18 cellular contexts compared by ENCODE assay signal in genomic region chr6:14731638-14732037, GRCh38.
A peak's percentile ranks its signal among the peaks of the same experiment; 100 is the strongest.
DNase-seq lines count a peak whose midpoint lies in the region; ATAC-seq and TF ChIP-seq lines count a peak whose summit lies in the region.
"Had no signal": no experiment of that assay in that cellular context is flagged by ENCODE, and none has a peak within 500 bp of the region (broad histone marks: within the 10 kb centered on the region; RNA-seq: fewer than 3 reads in every experiment).

No MANE protein-coding gene starts in this region.

- H3K4me3 Mint-ChIP-seq in CD4-positive, alpha-beta T cell, result no peak overlapping the region
- H3K4me3 Mint-ChIP-seq in activated T-helper 2 cell treated with anti-CD3 and anti-CD28 coated beads, Interferon-gamma antibody, Interleukin-2, Interleukin-4, amounts not matched to agents 10 μg/mL and 5 μg/mL and 100 μg/mL, durations not matched to agents 14 hours and 24 hours and 36 hours (ENCODE audit: low read depth), result peak overlapping the region; percentile 3
- H3K4me3 Mint-ChIP-seq in natural killer cell treated with Interleukin-12 subunit alpha and Interleukin-12 subunit beta and Interleukin-15 and Interleukin-18, amount 100 ng/mL, for 72 hours, result peak overlapping the region; percentile 64
- H3K4me3 Mint-ChIP-seq: activated naive CD4-positive, alpha-beta T cell treated with anti-CD3 and anti-CD28 coated beads, Interleukin-2, amount 10 ng/mL, durations not matched to agents 7 days and 5 days; dendritic cell treated with granulocyte-macrophage colony-stimulating factor and Interleukin-4, amounts not matched to agents 40 ng/mL and 50 ng/mL, for 4 days; H9 had no signal

- H3K4me2 ChIP-seq in HCT116 (ENCODE audit: low read length), result no peak overlapping the region
- H3K4me2 ChIP-seq: BLaER1, SK-N-SH had no signal

- no peak for TF ChIP-seq RAD21 in HCT116 (IDR thresholded peaks at IDR 0.05; ENCODE audit: low read depth)

- no peak for TF ChIP-seq CTCF in CD4-positive, alpha-beta T cell (IDR thresholded peaks at IDR 0.05)
- no peak for TF ChIP-seq CTCF in HCT116 (IDR thresholded peaks at IDR 0.05 in 2 of 3, conservative IDR thresholded peaks at IDR 0.05 in 1 of 3; ENCODE audit: borderline replicate concordance in 1 of 3, insufficient read depth in 1 of 3, low read depth in 2 of 3, low read length in 2 of 3)

- no TSS peak for BruUV-seq in HCT116 (replicated peaks; lab: Mats Ljungman, UMichigan)

- RAD21 ChIA-PET in HCT116 (lab: Charles Lee; ENCODE audit: low non-redundant PET in 1 of 2, low total read pairs in 2 of 2, uncharacterized antibody in 2 of 2, unreplicated experiment in 2 of 2), result no interaction called here

- no peak overlapping the region for H3K4me3 ChIP-seq in HCT116 (replicated peaks in 1 of 2; ENCODE audit: low read depth in 1 of 2, low read length in 2 of 2)
- H3K4me3 ChIP-seq: BLaER1, left ventricle myocardium inferior, tibial artery had no signal

- no peaks in the 10 kb centered on the region for H3K27me3 ChIP-seq in CD4-positive, alpha-beta T cell (ENCODE audit: control insufficient read depth, insufficient read depth, low read length)
- H3K27me3 ChIP-seq in HCT116 (ENCODE audit: insufficient read depth, low read length), result no peaks in the 10 kb centered on the region
- H3K27me3 ChIP-seq: BLaER1, tibial artery had no signal

- H3K4me1 Mint-ChIP-seq in CD4-positive, alpha-beta T cell (ENCODE audit: low read depth), result peaks cover 83% of the 10 kb centered on the region
- peaks cover 85% of the 10 kb centered on the region for H3K4me1 Mint-ChIP-seq in activated T-helper 2 cell treated with anti-CD3 and anti-CD28 coated beads, Interferon-gamma antibody, Interleukin-2, Interleukin-4, amounts not matched to agents 10 μg/mL and 5 μg/mL and 100 μg/mL, durations not matched to agents 14 hours and 24 hours and 36 hours (ENCODE audit: low read depth)
- peaks cover 57 to 75% of the 10 kb centered on the region in 2 donors for H3K4me1 Mint-ChIP-seq in natural killer cell treated with Interleukin-12 subunit alpha and Interleukin-12 subunit beta and Interleukin-15 and Interleukin-18, amount 100 ng/mL, for 72 hours (ENCODE audit: low read depth in 2 of 2)

- peak overlapping the region; percentile 68 for H3K9ac ChIP-seq in HCT116 (ENCODE audit: low read length)
- H3K9ac ChIP-seq: BLaER1, SK-N-SH had no signal

- no peaks in the 10 kb centered on the region for H4K20me1 ChIP-seq in HCT116 (ENCODE audit: insufficient read depth)
- H4K20me1 ChIP-seq: BLaER1 had no signal

- intact Hi-C loops in CD4-positive, alpha-beta T cell (cut with DNase I, micrococcal nuclease), result loop anchor here in 1 of 2 experiments (10.0 kb wide), 1 partner anchor 97 kb away; no protein-coding TSS in a partner anchor
- intact Hi-C loops in HCT116 (cut with micrococcal nuclease), result no loop called here
- intact Hi-C loops in activated T-helper 2 cell treated with anti-CD3 and anti-CD28 coated beads, Interferon-gamma antibody, Interleukin-2, Interleukin-4, amounts not matched to agents 10 μg/mL and 5 μg/mL and 100 μg/mL, durations not matched to agents 14 hours and 24 hours and 36 hours (cut with micrococcal nuclease), result loop anchor here (2.0 to 10.0 kb wide), 6 partner anchors 71 to 683 kb away; no protein-coding TSS in a partner anchor

- no peaks in the 10 kb centered on the region for H3K79me2 ChIP-seq in HCT116 (ENCODE audit: insufficient read depth, low read length)

- H3K9me2 ChIP-seq in HCT116 (ENCODE audit: insufficient read depth), result no peaks in the 10 kb centered on the region
- H3K9me2 ChIP-seq: SK-N-SH had no signal

- H3K36me3 ChIP-seq in HCT116 (ENCODE audit: control insufficient read depth in 1 of 2, insufficient read depth in 2 of 2, low read length in 2 of 2), result no peaks in the 10 kb centered on the region
- H3K36me3 ChIP-seq: BLaER1, left ventricle myocardium inferior, tibial artery had no signal

- peak overlapping the region; percentile 35 for H3K27ac Mint-ChIP-seq in CD4-positive, alpha-beta T cell
- peak overlapping the region; percentile 96 for H3K27ac Mint-ChIP-seq in activated T-helper 2 cell treated with anti-CD3 and anti-CD28 coated beads, Interferon-gamma antibody, Interleukin-2, Interleukin-4, amounts not matched to agents 10 μg/mL and 5 μg/mL and 100 μg/mL, durations not matched to agents 14 hours and 24 hours and 36 hours
- H3K27ac Mint-ChIP-seq in natural killer cell treated with Interleukin-12 subunit alpha and Interleukin-12 subunit beta and Interleukin-15 and Interleukin-18, amount 100 ng/mL, for 72 hours, result peak overlapping the region; percentile 89 to 94
- H3K27ac Mint-ChIP-seq: activated naive CD4-positive, alpha-beta T cell treated with anti-CD3 and anti-CD28 coated beads, Interleukin-2, amount 10 ng/mL, durations not matched to agents 7 days and 5 days; dendritic cell treated with granulocyte-macrophage colony-stimulating factor and Interleukin-4, amounts not matched to agents 40 ng/mL and 50 ng/mL, for 4 days had no signal

- H3K4me1 ChIP-seq in HCT116 (ENCODE audit: control insufficient read depth in 1 of 2, insufficient read depth in 2 of 2, low read length in 2 of 2), result peaks cover 24 to 63% of the 10 kb centered on the region in 2 experiments
- H3K4me1 ChIP-seq: left ventricle myocardium inferior, tibial artery had no signal

- no peaks in the 10 kb centered on the region for H3K36me3 Mint-ChIP-seq in CD4-positive, alpha-beta T cell (ENCODE audit: low read depth)
- peaks cover 43% of the 10 kb centered on the region for H3K36me3 Mint-ChIP-seq in activated T-helper 2 cell treated with anti-CD3 and anti-CD28 coated beads, Interferon-gamma antibody, Interleukin-2, Interleukin-4, amounts not matched to agents 10 μg/mL and 5 μg/mL and 100 μg/mL, durations not matched to agents 14 hours and 24 hours and 36 hours (ENCODE audit: low read depth)
- H3K36me3 Mint-ChIP-seq in natural killer cell treated with Interleukin-12 subunit alpha and Interleukin-12 subunit beta and Interleukin-15 and Interleukin-18, amount 100 ng/mL, for 72 hours, result peaks cover 20% of the 10 kb centered on the region

- POLR2A ChIA-PET in CD4-positive, alpha-beta T cell (lab: Charles Lee), result no interaction called here
- POLR2A ChIA-PET in HCT116 (lab: Charles Lee), result no interaction called here

- no peak for DNase-seq in CD4-positive, alpha-beta T cell
- DNase-seq in HCT116 (ENCODE audit: low read depth, low spot score) (no peak), SHP77 treated with DMSO at 0.1 percent for 48 hours (lab: John Stamatoyannopoulos, UW) (no peak)
- no peak for DNase-seq in activated T-helper 2 cell treated with anti-CD3 and anti-CD28 coated beads, Interferon-gamma antibody, Interleukin-2, Interleukin-4, amounts not matched to agents 10 μg/mL and 5 μg/mL and 100 μg/mL, durations not matched to agents 14 hours and 24 hours and 36 hours (ENCODE audit: low spot score)
- no peak for DNase-seq in natural killer cell treated with Interleukin-12 subunit alpha and Interleukin-12 subunit beta and Interleukin-15 and Interleukin-18, amount 100 ng/mL, for 72 hours (ENCODE audit: low spot score)
- no peak for DNase-seq in activated CD4-positive, CD25-positive, alpha-beta regulatory T cell (lab: John Stamatoyannopoulos, UW)
- DNase-seq: activated naive CD4-positive, alpha-beta T cell treated with anti-CD3 and anti-CD28 coated beads, Interleukin-2, amount 10 ng/mL, durations not matched to agents 7 days and 5 days; H9; KBM-7; left ventricle myocardium inferior; NCI-H1092 treated with DMSO at 0.1 percent for 48 hours; NCI-H526 treated with DMSO at 0.1 percent for 48 hours; OCI-M1; SK-N-SH; tibial artery had no signal

- H3K9me3 Mint-ChIP-seq in CD4-positive, alpha-beta T cell, result no peaks in the 10 kb centered on the region
- H3K9me3 Mint-ChIP-seq in activated T-helper 2 cell treated with anti-CD3 and anti-CD28 coated beads, Interferon-gamma antibody, Interleukin-2, Interleukin-4, amounts not matched to agents 10 μg/mL and 5 μg/mL and 100 μg/mL, durations not matched to agents 14 hours and 24 hours and 36 hours, result peaks cover 10% of the 10 kb centered on the region
- H3K9me3 Mint-ChIP-seq in natural killer cell treated with Interleukin-12 subunit alpha and Interleukin-12 subunit beta and Interleukin-15 and Interleukin-18, amount 100 ng/mL, for 72 hours, result peaks cover 8% of the 10 kb centered on the region
- H3K9me3 Mint-ChIP-seq: dendritic cell treated with granulocyte-macrophage colony-stimulating factor and Interleukin-4, amounts not matched to agents 40 ng/mL and 50 ng/mL, for 4 days had no signal

- H3K27me3 Mint-ChIP-seq in CD4-positive, alpha-beta T cell, result no peaks in the 10 kb centered on the region
- no peaks in the 10 kb centered on the region for H3K27me3 Mint-ChIP-seq in activated T-helper 2 cell treated with anti-CD3 and anti-CD28 coated beads, Interferon-gamma antibody, Interleukin-2, Interleukin-4, amounts not matched to agents 10 μg/mL and 5 μg/mL and 100 μg/mL, durations not matched to agents 14 hours and 24 hours and 36 hours (ENCODE audit: low read depth)
- no peaks in the 10 kb centered on the region for H3K27me3 Mint-ChIP-seq in natural killer cell treated with Interleukin-12 subunit alpha and Interleukin-12 subunit beta and Interleukin-15 and Interleukin-18, amount 100 ng/mL, for 72 hours
- H3K27me3 Mint-ChIP-seq: activated naive CD4-positive, alpha-beta T cell treated with anti-CD3 and anti-CD28 coated beads, Interleukin-2, amount 10 ng/mL, durations not matched to agents 7 days and 5 days had no signal

- no peaks in the 10 kb centered on the region for H3K9me3 ChIP-seq in CD4-positive, alpha-beta T cell (ENCODE audit: control insufficient read depth, low read length)
- H3K9me3 ChIP-seq in HCT116 (ENCODE audit: control insufficient read depth in 1 of 2, insufficient read depth in 1 of 2, low read depth in 1 of 2, low read length in 2 of 2), result no peaks in the 10 kb centered on the region
- H3K9me3 ChIP-seq: left ventricle myocardium inferior, SK-N-SH, tibial artery had no signal

- H3K27ac ChIP-seq in CD4-positive, alpha-beta T cell (ENCODE audit: low read depth, low read length), result no peak overlapping the region
- H3K27ac ChIP-seq in HCT116 (ENCODE audit: low read depth, low read length), result peak overlapping the region; percentile 77; the same call in 1 of the 2 replicates
- H3K27ac ChIP-seq: BLaER1, left ventricle myocardium inferior, tibial artery had no signal

- no peak for TF ChIP-seq POLR2A in HCT116 (IDR thresholded peaks at IDR 0.05; ENCODE audit: borderline replicate concordance, extremely low read depth, insufficient read depth, insufficient read length)

- CTCF ChIA-PET in CD4-positive, alpha-beta T cell (lab: Charles Lee), result no interaction called here
- CTCF ChIA-PET in HCT116 (lab: Charles Lee), result no interaction called here

- no peak for ATAC-seq in CD4-positive, alpha-beta T cell (ENCODE audit: poor library complexity)
- ATAC-seq in HCT116, result no peak
- ATAC-seq in natural killer cell treated with Interleukin-12 subunit alpha and Interleukin-12 subunit beta and Interleukin-15 and Interleukin-18, amount 100 ng/mL, for 72 hours, result no peak
- no peak for ATAC-seq in GM21381 (IDR thresholded peaks at IDR 0.05; ENCODE audit: unreplicated experiment)

- no peak overlapping the region for H2AFZ ChIP-seq in HCT116 (ENCODE audit: low read depth, low read length, poor library complexity, severe bottlenecking)

Comparison
In these comparisons a context has a peak if more than half of its experiments do, and no peak if none do; other contexts are left out.
1. H3K27ac Mint-ChIP-seq: peak in every context shown above with its lines; median percentile 96 in activated T-helper 2 cell treated with anti-CD3 and anti-CD28 coated beads, Interferon-gamma antibody, Interleukin-2, Interleukin-4, amounts not matched to agents 10 μg/mL and 5 μg/mL and 100 μg/mL, durations not matched to agents 14 hours and 24 hours and 36 hours; 92 in natural killer cell treated with Interleukin-12 subunit alpha and Interleukin-12 subunit beta and Interleukin-15 and Interleukin-18, amount 100 ng/mL, for 72 hours; 35 in CD4-positive, alpha-beta T cell.